Comparison of ENCODE assay signal across 8 cellular contexts in genomic region chr17:32349854-32350661, GRCh38. TPM values are rescaled to one million over a fixed set of nuclear protein-coding genes. Genes with fewer than 3 reads are reported as not detected.
DNase-seq lines count a peak whose midpoint lies in the region; ATAC-seq and TF ChIP-seq lines count a peak whose summit lies in the region.

Gene ZNF207, plus strand, starts transcription at chr17:32350157. Its CDS starts 129 bp downstream, at chr17:32350286.

- H3K27me3 Mint-ChIP-seq in CD8-positive, alpha-beta T cell (ENCODE audit: low read depth): no peaks in the 10 kb centered on the region

- no peaks in the 10 kb centered on the region for H3K9me3 Mint-ChIP-seq in CD8-positive, alpha-beta T cell

- H3K27ac Mint-ChIP-seq in CD8-positive, alpha-beta T cell: peak within 1 kb of the TSS; percentile 98

- H3K4me1 ChIP-seq in CD8-positive, alpha-beta T cell (ENCODE audit: insufficient read depth, low read length): peaks cover 34% of the 10 kb centered on the region
- peaks cover 31% of the 10 kb centered on the region for H3K4me1 ChIP-seq in effector memory CD4-positive, alpha-beta T cell (ENCODE audit: control insufficient read depth, insufficient read depth, low read length, poor library complexity, severe bottlenecking)

- peak within 1 kb of the TSS; percentile 97 for H3K4me3 ChIP-seq in CD8-positive, alpha-beta T cell (ENCODE audit: low read depth, low read length)
- H3K4me3 ChIP-seq in effector memory CD4-positive, alpha-beta T cell (ENCODE audit: insufficient read depth, low read depth, low read length, poor library complexity, severe bottlenecking): peak within 1 kb of the TSS; percentile 99

- H3K9me3 ChIP-seq in CD8-positive, alpha-beta T cell (ENCODE audit: low read length): no peaks in the 10 kb centered on the region
- H3K9me3 ChIP-seq in effector memory CD4-positive, alpha-beta T cell (ENCODE audit: control insufficient read depth, low read length): no peaks in the 10 kb centered on the region

- POLR2A ChIA-PET in CD8-positive, alpha-beta T cell (lab: Charles Lee): interaction anchor here (1.4 to 3.1 kb wide), 4 partner anchors 8 to 94 kb away, joined by 4 to 10 read pairs (median 8); partner anchors contain the start of genes C17orf75 and PSMD11
- POLR2A ChIA-PET in activated CD8-positive, alpha-beta memory T cell treated with anti-CD3 and anti-CD28 coated beads for 36 hours (lab: Charles Lee): interaction anchor here (0.9 to 1.0 kb wide), 2 partner anchors 10 to 94 kb away, joined by 3 to 7 read pairs; partner anchors contain the start of gene PSMD11

- H3K4me3 Mint-ChIP-seq in CD8-positive, alpha-beta T cell: peak within 1 kb of the TSS; percentile 96

- ATAC-seq in CD8-positive, alpha-beta T cell: peak; percentile 98
- ATAC-seq in GM19467 (IDR thresholded peaks at IDR 0.05; ENCODE audit: unreplicated experiment): peak; percentile 81

- peaks cover 34% of the 10 kb centered on the region for H3K4me1 Mint-ChIP-seq in CD8-positive, alpha-beta T cell (ENCODE audit: low read depth)

- H3K36me3 ChIP-seq in CD8-positive, alpha-beta T cell (ENCODE audit: insufficient read depth, low read length): peaks cover 12% of the 10 kb centered on the region
- H3K36me3 ChIP-seq in effector memory CD4-positive, alpha-beta T cell (ENCODE audit: control insufficient read depth, insufficient read depth, low read length): peaks cover 8% of the 10 kb centered on the region

- peak within 1 kb of the TSS; percentile 90 for H3K27ac ChIP-seq in CD8-positive, alpha-beta T cell (ENCODE audit: low read depth, low read length)
- H3K27ac ChIP-seq in effector memory CD4-positive, alpha-beta T cell (ENCODE audit: insufficient read depth, low read length, poor library complexity, severe bottlenecking): peak within 1 kb of the TSS; percentile 98

- H3K27me3 ChIP-seq in CD8-positive, alpha-beta T cell (ENCODE audit: insufficient read depth, low read length): no peaks in the 10 kb centered on the region
- no peaks in the 10 kb centered on the region for H3K27me3 ChIP-seq in effector memory CD4-positive, alpha-beta T cell (replicated peaks; ENCODE audit: control insufficient read depth, insufficient read depth, low read length, poor library complexity, severe bottlenecking)

- CTCF ChIA-PET in CD8-positive, alpha-beta T cell (lab: Charles Lee): interaction anchor here (1.0 to 1.1 kb wide), 2 partner anchors 9 to 94 kb away, joined by 3 to 4 read pairs; partner anchors contain the start of gene PSMD11
- CTCF ChIA-PET in activated CD8-positive, alpha-beta memory T cell treated with anti-CD3 and anti-CD28 coated beads for 36 hours (lab: Charles Lee): interaction anchor here (1.3 kb wide), 1 partner anchor 112 kb away, joined by 4 read pairs; no protein-coding TSS in a partner anchor

- DNase-seq in CD8-positive, alpha-beta T cell: peak; percentile 90 to 95 (median 94)
- DNase-seq in HT-29 (ENCODE audit: low spot score): peak; percentile 99
- DNase-seq in NOMO-1 (lab: John Stamatoyannopoulos, UW; ENCODE audit: unreplicated experiment in 2 of 2): peak; percentile 93 to 97
- peak; percentile 90 to 93 (median 91) for DNase-seq in effector memory CD4-positive, alpha-beta T cell
- peak; percentile 98 to 99 for DNase-seq in lung microvascular endothelial cell (ENCODE audit: low read depth in 2 of 2)
- peak; percentile 90 to 95 (median 91) for DNase-seq in stimulated activated CD4-positive, alpha-beta T cell treated with anti-CD3 and anti-CD28 coated beads, TNF-alpha, amount 100 ng/mL, for 48 hours (ENCODE audit: low read depth in 3 of 3)

- intact Hi-C loops in CD8-positive, alpha-beta T cell (cut with DNase I, micrococcal nuclease): loop anchor here (1.0 to 10.0 kb wide), 5 partner anchors 9 to 405 kb away; partner anchors contain the start of genes PSMD11 (in 2 of the 2), RHOT1 (in 2 of the 2) and LRRC37B (in 1 of the 2)

- no peak for TF ChIP-seq CTCF in CD8-positive, alpha-beta T cell (IDR thresholded peaks at IDR 0.05)

- peaks cover 44% of the 10 kb centered on the region for H3K36me3 Mint-ChIP-seq in CD8-positive, alpha-beta T cell

RNA-seq across cellular contexts. Expression of gene ZNF207, which starts in this region (rescaled TPM):
- 100 to 1,000 TPM; 276 to 277 TPM for total RNA-seq in CD8-positive, alpha-beta T cell
- total RNA-seq in HT-29 (2014; rRNA removed; shearing (Covaris generic)): 146 and 188 TPM in 2 replicates
- 100 to 1,000 TPM; 201 to 209 TPM for total RNA-seq in activated CD8-positive, alpha-beta memory T cell treated with anti-CD3 and anti-CD28 coated beads for 36 hours
- total RNA-seq in lung microvascular endothelial cell: 43.2 and 52.0 TPM in 2 replicates

Comparison
In these comparisons a context has a peak if more than half of its experiments do, and no peak if none do; other contexts are left out.
1. Peak in every context shown above with its lines: DNase-seq, ATAC-seq, H3K4me3 ChIP-seq and H3K27ac ChIP-seq.